Comparison of ENCODE assay signal across 8 cellular contexts in genomic region chr11:112174789-112175595, GRCh38.
DNase-seq lines count a peak whose midpoint lies in the region; ATAC-seq and TF ChIP-seq lines count a peak whose summit lies in the region.

Gene BCO2 (plus strand): TSS chr11:112175512. CDS start chr11:112175602, 90 bp downstream.

- H3K36me3 ChIP-seq in ACC112 (ENCODE audit: insufficient read depth, low read length) (no peaks in the 10 kb centered on the region), iPS DF 6.9 (ENCODE audit: control insufficient read depth, insufficient read depth, low read length) (no peaks in the 10 kb centered on the region)

- in situ Hi-C loops in T47D (cut with HindIII; ENCODE audit: low pct_unique_long_range_greater_than_20kb, low sequenced_read_pairs) = no loop called here

- peak within 1 kb of the TSS; percentile 61; the same call in 1 of the 2 replicates for H3K27ac ChIP-seq in ACC112 (ENCODE audit: low read depth, low read length)
- H3K27ac ChIP-seq in iPS DF 6.9 (ENCODE audit: low read length) = no peak within 1 kb of the TSS

- peak within 1 kb of the TSS; percentile 97 for H2AFZ ChIP-seq in ACC112 (ENCODE audit: low read length, unreplicated experiment)

- H3K9me3 ChIP-seq in iPS DF 6.9 (ENCODE audit: control insufficient read depth, insufficient read depth, low read length) = no peaks in the 10 kb centered on the region

- H3K27me3 ChIP-seq in ACC112 (ENCODE audit: insufficient read depth, low read length) = no peaks in the 10 kb centered on the region
- no peaks in the 10 kb centered on the region for H3K27me3 ChIP-seq in iPS DF 6.9 (ENCODE audit: control insufficient read depth, insufficient read depth, low read length)

- ATAC-seq in SK-N-SH treated with all-trans-retinoic acid at 6 μM for 48 hours (peak; percentile 95), HG02623 (IDR thresholded peaks at IDR 0.05; ENCODE audit: unreplicated experiment) (no peak)

- DNase-seq in KG1 (lab: John Stamatoyannopoulos, UW) (peak; percentile 31), T47D (ENCODE audit: low read depth in 1 of 2, low spot score in 1 of 2) (peak; percentile 43 to 82), iPS DF 6.9 (ENCODE audit: low read depth, low spot score) (peak; percentile 33), retina (peak; percentile 91)

- WGBS in iPS DF 6.9 (ENCODE audit: insufficient coverage, insufficient read length) = no CpG with 5 or more reads among the region's 11 CpGs

- H3K4me3 ChIP-seq in ACC112 (ENCODE audit: low read depth, low read length) = peak within 1 kb of the TSS; percentile 79
- no peak within 1 kb of the TSS for H3K4me3 ChIP-seq in GM12875 (ENCODE audit: low read depth, low read length)
- no peak within 1 kb of the TSS for H3K4me3 ChIP-seq in iPS DF 6.9 (ENCODE audit: low read length)

- peak; percentile 57; the same call in 1 of the 2 replicates for TF ChIP-seq CTCF in GM12875 (IDR thresholded peaks at IDR 0.05; ENCODE audit: borderline replicate concordance, insufficient read depth, low read depth, low read length)

- no peaks in the 10 kb centered on the region for H3K79me2 ChIP-seq in ACC112 (ENCODE audit: control insufficient read depth, insufficient read depth, low read length, unreplicated experiment)

- H3K4me1 ChIP-seq in ACC112 (ENCODE audit: control insufficient read depth, insufficient read depth, low read length, unreplicated experiment) (peaks cover 16% of the 10 kb centered on the region), iPS DF 6.9 (ENCODE audit: control insufficient read depth, insufficient read depth, low read length) (no peaks in the 10 kb centered on the region)

TF ChIP-seq in SK-N-SH treated with all-trans-retinoic acid at 6 μM for 48 hours, 23 proteins besides CTCF, POLR2A, EP300 and RAD21:
- TF ChIP-seq ARNTL (CRISPR knock-in tag; IDR thresholded peaks at IDR 0.05; ENCODE audit: borderline replicate concordance, low read depth) = no peak
- TF ChIP-seq ZFP3 (CRISPR knock-in tag; IDR thresholded peaks at IDR 0.05) = no peak
- TF ChIP-seq ZNF8 (CRISPR knock-in tag; IDR thresholded peaks at IDR 0.05) = no peak
- TF ChIP-seq, protein P1, sequence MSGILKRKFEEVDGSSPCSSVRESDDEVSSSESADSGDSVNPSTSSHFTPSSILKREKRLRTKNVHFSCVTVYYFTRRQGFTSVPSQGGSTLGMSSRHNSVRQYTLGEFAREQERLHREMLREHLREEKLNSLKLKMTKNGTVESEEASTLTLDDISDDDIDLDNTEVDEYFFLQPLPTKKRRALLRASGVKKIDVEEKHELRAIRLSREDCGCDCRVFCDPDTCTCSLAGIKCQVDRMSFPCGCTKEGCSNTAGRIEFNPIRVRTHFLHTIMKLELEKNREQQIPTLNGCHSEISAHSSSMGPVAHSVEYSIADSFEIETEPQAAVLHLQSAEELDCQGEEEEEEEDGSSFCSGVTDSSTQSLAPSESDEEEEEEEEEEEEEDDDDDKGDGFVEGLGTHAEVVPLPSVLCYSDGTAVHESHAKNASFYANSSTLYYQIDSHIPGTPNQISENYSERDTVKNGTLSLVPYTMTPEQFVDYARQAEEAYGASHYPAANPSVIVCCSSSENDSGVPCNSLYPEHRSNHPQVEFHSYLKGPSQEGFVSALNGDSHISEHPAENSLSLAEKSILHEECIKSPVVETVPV (CRISPR knock-in tag; IDR thresholded peaks at IDR 0.05) = no peak
- TF ChIP-seq ZFP30 (CRISPR knock-in tag; IDR thresholded peaks at IDR 0.05) = no peak
- TF ChIP-seq TCF4 (CRISPR knock-in tag; IDR thresholded peaks at IDR 0.05; ENCODE audit: borderline replicate concordance) = no peak
- no peak for TF ChIP-seq POU6F1 (CRISPR knock-in tag; IDR thresholded peaks at IDR 0.05; ENCODE audit: borderline replicate concordance, low read depth)
- TF ChIP-seq, protein P2, sequence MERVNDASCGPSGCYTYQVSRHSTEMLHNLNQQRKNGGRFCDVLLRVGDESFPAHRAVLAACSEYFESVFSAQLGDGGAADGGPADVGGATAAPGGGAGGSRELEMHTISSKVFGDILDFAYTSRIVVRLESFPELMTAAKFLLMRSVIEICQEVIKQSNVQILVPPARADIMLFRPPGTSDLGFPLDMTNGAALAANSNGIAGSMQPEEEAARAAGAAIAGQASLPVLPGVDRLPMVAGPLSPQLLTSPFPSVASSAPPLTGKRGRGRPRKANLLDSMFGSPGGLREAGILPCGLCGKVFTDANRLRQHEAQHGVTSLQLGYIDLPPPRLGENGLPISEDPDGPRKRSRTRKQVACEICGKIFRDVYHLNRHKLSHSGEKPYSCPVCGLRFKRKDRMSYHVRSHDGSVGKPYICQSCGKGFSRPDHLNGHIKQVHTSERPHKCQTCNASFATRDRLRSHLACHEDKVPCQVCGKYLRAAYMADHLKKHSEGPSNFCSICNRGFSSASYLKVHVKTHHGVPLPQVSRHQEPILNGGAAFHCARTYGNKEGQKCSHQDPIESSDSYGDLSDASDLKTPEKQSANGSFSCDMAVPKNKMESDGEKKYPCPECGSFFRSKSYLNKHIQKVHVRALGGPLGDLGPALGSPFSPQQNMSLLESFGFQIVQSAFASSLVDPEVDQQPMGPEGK (CRISPR knock-in tag; IDR thresholded peaks at IDR 0.05; ENCODE audit: borderline replicate concordance) = no peak
- no peak for TF ChIP-seq ZNF565 (CRISPR knock-in tag; conservative IDR thresholded peaks at IDR 0.05; ENCODE audit: low read depth)
- TF ChIP-seq PPARA (CRISPR knock-in tag; IDR thresholded peaks at IDR 0.05; ENCODE audit: borderline replicate concordance) = no peak
- TF ChIP-seq TSHZ2 (CRISPR knock-in tag; IDR thresholded peaks at IDR 0.05) = no peak
- no peak for TF ChIP-seq ZC3H10 (CRISPR knock-in tag; IDR thresholded peaks at IDR 0.05)

Comparison
In these comparisons a context has a peak if more than half of its experiments do, and no peak if none do; other contexts are left out.
1. DNase-seq: peak in every context shown above with its lines; median percentile 91 in retina; 62 in T47D; 33 in iPS DF 6.9; 31 in KG1.